Comparison of ENCODE assay signal across 22 cellular contexts in the genomic region with DNA sequence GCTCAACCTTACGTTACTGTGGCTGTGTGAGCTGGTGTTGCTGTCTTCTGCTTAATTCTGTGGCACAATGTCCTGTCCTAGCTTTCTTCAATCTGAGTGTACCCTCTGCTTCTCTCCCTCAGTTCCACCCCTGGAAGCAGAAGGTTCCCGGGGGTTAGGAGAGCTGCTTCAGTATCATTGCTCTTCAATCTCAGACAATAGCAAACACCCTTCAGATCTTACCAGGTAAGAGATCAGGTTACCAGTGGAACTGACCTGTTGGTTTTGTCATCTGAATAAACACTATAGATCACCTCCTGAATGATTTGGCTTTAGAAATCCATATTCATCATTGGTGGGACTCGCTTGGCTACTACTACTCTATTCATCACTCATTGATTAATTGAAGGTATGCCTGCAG. TPM values are rescaled to one million over a fixed set of nuclear protein-coding genes. Genes with fewer than 3 reads are reported as not detected.
DNase-seq lines count a peak whose midpoint lies in the region; ATAC-seq, FAIRE-seq and TF ChIP-seq lines count a peak whose summit lies in the region.
"Had no signal": no experiment of that assay in that cellular context is flagged by ENCODE, and none has a peak within 500 bp of the region (broad histone marks: within the 10 kb centered on the region; RNA-seq: fewer than 3 reads in every experiment).

No MANE protein-coding gene starts in this region.

- peaks cover 17% of the 10 kb centered on the region for H3K4me1 ChIP-seq in HepG2 (ENCODE audit: insufficient read depth, low read length)
- H3K4me1 ChIP-seq: BLaER1, Peyer's patch, SJSA1 had no signal

- no peaks in the 10 kb centered on the region for H3K27me3 ChIP-seq in HepG2 (ENCODE audit: control insufficient read depth in 1 of 2, insufficient read depth in 2 of 2, low read length in 2 of 2)
- H3K27me3 ChIP-seq: BLaER1, Peyer's patch, SJSA1 had no signal

- no peak for TF ChIP-seq POLR2A in HepG2 (IDR thresholded peaks at IDR 0.05; ENCODE audit: insufficient read depth in 1 of 2, low read depth in 2 of 2, low read length in 2 of 2)

- TF ChIP-seq EP300 in HepG2 (IDR thresholded peaks at IDR 0.05; ENCODE audit: low read depth in 2 of 2, low read length in 2 of 2) (no peak), HepG2 (CRISPR knock-in tag; IDR thresholded peaks at IDR 0.05; ENCODE audit: borderline replicate concordance) (no peak)

- no peak overlapping the region for H3K27ac ChIP-seq in HepG2 (ENCODE audit: extremely low read length, insufficient read depth, low read length)
- H3K27ac ChIP-seq: BLaER1, Peyer's patch, SJSA1 had no signal

- CTCF ChIA-PET in HepG2 (lab: Yijun Ruan, JAX; ENCODE audit: low intra/inter-chr PET ratio, low total read pairs) = no interaction called here

- intact Hi-C loops in HepG2 (cut with micrococcal nuclease; ENCODE audit: unreplicated experiment) = no loop called here

- H3K9ac ChIP-seq in HepG2 (ENCODE audit: insufficient read depth, low read depth, low read length) = no peak overlapping the region
- H3K9ac ChIP-seq: BLaER1 had no signal

- in situ Hi-C loops in HepG2 (cut with HindIII; ENCODE audit: extremely low pct_ligation_motif_present, low pct_unique_long_range_greater_than_20kb) = loop anchor here (25.0 kb wide), 1 partner anchor 1469 kb away; no protein-coding TSS in a partner anchor

- no peak overlapping the region for H2AFZ ChIP-seq in HepG2 (ENCODE audit: low read length)

- 8% methylated on average over 3 of the region's 3 CpGs for WGBS in HepG2 (ENCODE audit: low lambda C conversion rate)

- TF ChIP-seq CTCF in HepG2 (CRISPR knock-in tag; IDR thresholded peaks at IDR 0.05) = no peak

- no peaks in the 10 kb centered on the region for H4K20me1 ChIP-seq in HepG2 (ENCODE audit: insufficient read depth, low read length)
- H4K20me1 ChIP-seq: BLaER1 had no signal

- FAIRE-seq in HepG2 (lab: Jason Lieb, UNC) = no peak

- no peak overlapping the region for H3K4me2 ChIP-seq in HepG2 (ENCODE audit: low read depth, low read length)
- H3K4me2 ChIP-seq: BLaER1 had no signal

- POLR2A ChIA-PET in HepG2 (lab: Yijun Ruan, JAX) = no interaction called here

- H3K9me3 ChIP-seq in HepG2 (ENCODE audit: low read length) = no peaks in the 10 kb centered on the region
- H3K9me3 ChIP-seq: BLaER1, Caco-2, Peyer's patch, SJSA1 had no signal

- H3K36me3 ChIP-seq in HepG2 (replicated peaks in 1 of 2; ENCODE audit: control insufficient read depth in 1 of 2, insufficient read depth in 2 of 2, low read length in 2 of 2) = no peaks in the 10 kb centered on the region
- H3K36me3 ChIP-seq: BLaER1, Peyer's patch, SJSA1 had no signal

- BruUV-seq in HepG2 (replicated peaks; lab: Mats Ljungman, UMichigan) = no TSS peak

- no peaks in the 10 kb centered on the region for H3K79me2 ChIP-seq in HepG2 (ENCODE audit: insufficient read depth, low read length)

- no peak for TF ChIP-seq RAD21 in HepG2 (CRISPR knock-in tag; IDR thresholded peaks at IDR 0.05)

- H3K4me3 ChIP-seq in HepG2 (replicated peaks in 1 of 3; ENCODE audit: insufficient read depth in 1 of 3, low read depth in 2 of 3, low read length in 3 of 3) = no peak overlapping the region
- H3K4me3 ChIP-seq: BLaER1, Peyer's patch, SJSA1 had no signal

- DNase-seq in DMS53 treated with DMSO at 0.1 percent for 48 hours (lab: John Stamatoyannopoulos, UW; ENCODE audit: unreplicated experiment) (peak; percentile 91), NCI-H146 treated with DMSO at 0.1 percent for 48 hours (lab: John Stamatoyannopoulos, UW; ENCODE audit: unreplicated experiment) (peak; percentile 24), NCI-H748 treated with DMSO at 0.1 percent for 48 hours (lab: John Stamatoyannopoulos, UW) (peak; percentile 68), HepG2 (ENCODE audit: low spot score) (no peak), Ammon's horn (ENCODE audit: low spot score) (no peak)
- DNase-seq: Caco-2; CD4-positive, alpha-beta T cell; DMS 273 treated with DMSO at 0.1 percent for 48 hours; GDM1; H7; HFFc6; KG1; NCI-H1105; NCI-H1694 treated with DMSO at 0.1 percent for 48 hours; NCI-H69; Peyer's patch; T-helper 9 cell had no signal

- ATAC-seq in HepG2 (no peak), HG03469 (IDR thresholded peaks at IDR 0.05; ENCODE audit: unreplicated experiment) (no peak), HG03045 (IDR thresholded peaks at IDR 0.05; ENCODE audit: unreplicated experiment) (no peak), HG02852 (IDR thresholded peaks at IDR 0.05; ENCODE audit: unreplicated experiment) (no peak)

TF ChIP-seq in HepG2, 621 proteins besides CTCF, POLR2A, EP300 and RAD21:
- peak; percentile 22; the same call in 1 of the 2 replicates for TF ChIP-seq SIX1 (CRISPR knock-in tag; IDR thresholded peaks at IDR 0.05; ENCODE audit: borderline replicate concordance)
- TF ChIP-seq, protein P1, sequence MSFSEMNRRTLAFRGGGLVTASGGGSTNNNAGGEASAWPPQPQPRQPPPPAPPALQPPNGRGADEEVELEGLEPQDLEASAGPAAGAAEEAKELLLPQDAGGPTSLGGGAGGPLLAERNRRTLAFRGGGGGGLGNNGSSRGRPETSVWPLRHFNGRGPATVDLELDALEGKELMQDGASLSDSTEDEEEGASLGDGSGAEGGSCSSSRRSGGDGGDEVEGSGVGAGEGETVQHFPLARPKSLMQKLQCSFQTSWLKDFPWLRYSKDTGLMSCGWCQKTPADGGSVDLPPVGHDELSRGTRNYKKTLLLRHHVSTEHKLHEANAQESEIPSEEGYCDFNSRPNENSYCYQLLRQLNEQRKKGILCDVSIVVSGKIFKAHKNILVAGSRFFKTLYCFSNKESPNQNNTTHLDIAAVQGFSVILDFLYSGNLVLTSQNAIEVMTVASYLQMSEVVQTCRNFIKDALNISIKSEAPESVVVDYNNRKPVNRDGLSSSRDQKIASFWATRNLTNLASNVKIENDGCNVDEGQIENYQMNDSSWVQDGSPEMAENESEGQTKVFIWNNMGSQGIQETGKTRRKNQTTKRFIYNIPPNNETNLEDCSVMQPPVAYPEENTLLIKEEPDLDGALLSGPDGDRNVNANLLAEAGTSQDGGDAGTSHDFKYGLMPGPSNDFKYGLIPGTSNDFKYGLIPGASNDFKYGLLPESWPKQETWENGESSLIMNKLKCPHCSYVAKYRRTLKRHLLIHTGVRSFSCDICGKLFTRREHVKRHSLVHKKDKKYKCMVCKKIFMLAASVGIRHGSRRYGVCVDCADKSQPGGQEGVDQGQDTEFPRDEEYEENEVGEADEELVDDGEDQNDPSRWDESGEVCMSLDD (CRISPR knock-in tag; IDR thresholded peaks at IDR 0.05; ENCODE audit: borderline replicate concordance) = no peak

RNA-seq across cellular contexts. Expression of a gene that starts 48.4 kb away (rescaled TPM):
- total RNA-seq in HepG2 (2016; rRNA removed; fragmentation: Illumina TruSeq; extraction: Trizol) = 10.8 and 16.4 TPM in 2 replicates
- total RNA-seq in HepG2 (2016; cell fraction: cytosol; rRNA removed; fragmentation: Illumina TruSeq; extraction: Trizol; ENCODE audit: low read depth) = 5.9 and 6.5 TPM in 2 replicates
- 11.3 and 17.2 TPM in 2 replicates for total RNA-seq in HepG2 (2016; cell fraction: insoluble cytoplasmic fraction; rRNA removed; fragmentation: Illumina TruSeq; extraction: Trizol)
- total RNA-seq in HepG2 (2016; cell fraction: membrane; rRNA removed; fragmentation: Illumina TruSeq; extraction: Trizol) = 10.2 and 12.4 TPM in 2 replicates
- total RNA-seq in HepG2 (2016; cell fraction: nucleus; rRNA removed; fragmentation: Illumina TruSeq; extraction: Trizol) = 24.4 and 26.7 TPM in 2 replicates
- polyA plus RNA-seq in HepG2 (2011; rRNA removed) = 7.9 and 8.6 TPM in 2 replicates
- 9.2 and 10.9 TPM in 2 replicates for polyA plus RNA-seq in HepG2 (2011; cell fraction: cytosol; rRNA removed)
- 2.9 and 3.2 TPM in 2 replicates for polyA plus RNA-seq in HepG2 (2011; cell fraction: nucleus; rRNA removed)
- polyA plus RNA-seq in HepG2 (2012) = 20.2 and 23.6 TPM in 2 replicates
- 2.5 and 3.2 TPM in 2 replicates for polyA plus RNA-seq in HepG2 (2016; cell fraction: cytosol; fragmentation: Illumina TruSeq; extraction: Trizol; ENCODE audit: low read depth)
- 12.3 and 12.5 TPM in 2 replicates for polyA plus RNA-seq in HepG2 (2016; cell fraction: insoluble cytoplasmic fraction; fragmentation: Illumina TruSeq; extraction: Trizol; ENCODE audit: low read depth)
- polyA plus RNA-seq in HepG2 (2016; cell fraction: membrane; fragmentation: Illumina TruSeq; extraction: Trizol; ENCODE audit: low read depth) = 5.3 and 5.6 TPM in 2 replicates
- 27.1 and 27.6 TPM in 2 replicates for polyA plus RNA-seq in HepG2 (2016; cell fraction: nucleus; fragmentation: Illumina TruSeq; extraction: Trizol; ENCODE audit: insufficient read depth, low read depth)
- 0.91 and 5.4 TPM in 2 replicates for polyA minus RNA-seq in HepG2 (2011; rRNA and poly(A)+ RNA removed; ENCODE audit: low replicate concordance)
- polyA minus RNA-seq in HepG2 (2011; cell fraction: cytosol; rRNA and poly(A)+ RNA removed) = 8.0 and 11.0 TPM in 2 replicates
- 13.5 and 16.9 TPM in 2 replicates for polyA minus RNA-seq in HepG2 (2011; cell fraction: nucleus; rRNA and poly(A)+ RNA removed)

RNA-seq across cellular contexts. Expression of a gene that starts 48.5 kb away (rescaled TPM):
- 11.8 and 17.1 TPM in 2 replicates for total RNA-seq in HepG2 (2016; rRNA removed; fragmentation: Illumina TruSeq; extraction: Trizol)
- 2.3 and 3.3 TPM in 2 replicates for total RNA-seq in HepG2 (2016; cell fraction: cytosol; rRNA removed; fragmentation: Illumina TruSeq; extraction: Trizol; ENCODE audit: low read depth)
- total RNA-seq in HepG2 (2016; cell fraction: insoluble cytoplasmic fraction; rRNA removed; fragmentation: Illumina TruSeq; extraction: Trizol) = 13.4 and 15.6 TPM in 2 replicates
- total RNA-seq in HepG2 (2016; cell fraction: membrane; rRNA removed; fragmentation: Illumina TruSeq; extraction: Trizol) = 8.5 and 9.8 TPM in 2 replicates
- 11.3 and 11.5 TPM in 2 replicates for total RNA-seq in HepG2 (2016; cell fraction: nucleus; rRNA removed; fragmentation: Illumina TruSeq; extraction: Trizol)
- polyA plus RNA-seq in HepG2 (2011; rRNA removed) = 3.6 and 4.0 TPM in 2 replicates
- polyA plus RNA-seq in HepG2 (2011; cell fraction: cytosol; rRNA removed) = 1.6 and 2.6 TPM in 2 replicates
- polyA plus RNA-seq in HepG2 (2011; cell fraction: nucleus; rRNA removed) = 2.3 and 3.3 TPM in 2 replicates
- 8.4 and 11.4 TPM in 2 replicates for polyA plus RNA-seq in HepG2 (2012)
- polyA plus RNA-seq in HepG2 (2016; cell fraction: cytosol; fragmentation: Illumina TruSeq; extraction: Trizol; ENCODE audit: low read depth) = 0.82 and 0.87 TPM in 2 replicates
- 11.4 and 12.0 TPM in 2 replicates for polyA plus RNA-seq in HepG2 (2016; cell fraction: insoluble cytoplasmic fraction; fragmentation: Illumina TruSeq; extraction: Trizol; ENCODE audit: low read depth)
- 2.6 and 3.3 TPM in 2 replicates for polyA plus RNA-seq in HepG2 (2016; cell fraction: membrane; fragmentation: Illumina TruSeq; extraction: Trizol; ENCODE audit: low read depth)
- 15.3 and 16.7 TPM in 2 replicates for polyA plus RNA-seq in HepG2 (2016; cell fraction: nucleus; fragmentation: Illumina TruSeq; extraction: Trizol; ENCODE audit: insufficient read depth, low read depth)
- 2.7 and 5.9 TPM in 2 replicates for polyA minus RNA-seq in HepG2 (2011; rRNA and poly(A)+ RNA removed; ENCODE audit: low replicate concordance)
- polyA minus RNA-seq in HepG2 (2011; cell fraction: cytosol; rRNA and poly(A)+ RNA removed) = 9.6 and 10.0 TPM in 2 replicates
- polyA minus RNA-seq in HepG2 (2011; cell fraction: nucleus; rRNA and poly(A)+ RNA removed) = 13.3 and 18.8 TPM in 2 replicates

Comparison
In these comparisons a context has a peak if more than half of its experiments do, and no peak if none do; other contexts are left out.
1. DNase-seq: peak in DMS53 treated with DMSO at 0.1 percent for 48 hours (single experiment), NCI-H146 treated with DMSO at 0.1 percent for 48 hours (single experiment) and NCI-H748 treated with DMSO at 0.1 percent for 48 hours (single experiment); none in HepG2 (single experiment) and Ammon's horn (single experiment).